Comparison of ENCODE assay signal across 11 cellular contexts in the genomic region with DNA sequence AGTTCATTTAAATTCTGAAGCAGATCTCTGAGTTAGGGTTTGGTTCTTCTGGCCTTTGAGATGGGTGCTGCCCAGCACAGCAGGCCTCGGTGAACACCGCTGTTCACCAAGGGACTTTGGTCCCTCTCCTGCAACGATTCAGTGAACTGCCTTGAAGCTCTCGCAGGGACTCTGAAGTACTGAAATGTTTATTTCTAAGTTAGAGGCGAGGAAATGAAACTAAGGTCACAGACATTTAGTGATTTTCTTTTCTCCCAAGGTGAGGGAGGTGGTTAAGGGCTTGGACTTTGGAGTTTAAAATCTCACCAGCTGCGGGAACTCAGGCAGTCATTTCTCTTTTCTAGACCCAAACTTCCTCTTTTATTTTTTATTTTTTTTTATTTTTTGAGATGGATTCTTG. TPM values are rescaled to one million over a fixed set of nuclear protein-coding genes. Genes with fewer than 3 reads are reported as not detected.
A peak's percentile ranks its signal among the peaks of the same experiment; 100 is the strongest.
DNase-seq lines count a peak whose midpoint lies in the region; ATAC-seq and FAIRE-seq lines count a peak whose summit lies in the region.
"Had no signal": no experiment of that assay in that cellular context is flagged by ENCODE, and none has a peak within 500 bp of the region (broad histone marks: within the 10 kb centered on the region; RNA-seq: fewer than 3 reads in every experiment).

No MANE protein-coding gene starts in this region.

- peak overlapping the region; percentile 15 to 58 for H3K27ac ChIP-seq in small intestine (ENCODE audit: low read depth in 1 of 2, low read length in 1 of 2)

- in situ Hi-C loops in KBM-7 (cut with MboI; ENCODE audit: low pct_unique_long_range_greater_than_20kb, low sequenced_read_pairs) = no loop called here

- no peak overlapping the region for H3K4me3 Mint-ChIP-seq in natural killer cell treated with Interleukin-12 subunit alpha and Interleukin-12 subunit beta and Interleukin-15 and Interleukin-18, amount 100 ng/mL, for 72 hours

- whole genome bisulfite sequencing in small intestine, 3 donors = 18 to 47% (median 27%) methylated on average over 6 of the region's 6 CpGs

- H3K4me3 ChIP-seq in small intestine (ENCODE audit: low read depth in 1 of 2, low read length in 2 of 2) = no peak overlapping the region
- H3K4me3 ChIP-seq: lung had no signal

- H3K36me3 Mint-ChIP-seq in natural killer cell treated with Interleukin-12 subunit alpha and Interleukin-12 subunit beta and Interleukin-15 and Interleukin-18, amount 100 ng/mL, for 72 hours = no peaks in the 10 kb centered on the region

- H3K4me1 ChIP-seq in small intestine (ENCODE audit: control insufficient read depth in 2 of 2, insufficient read depth in 1 of 2, low read depth in 1 of 2, low read length in 1 of 2) = no peaks in the 10 kb centered on the region

- DNase-seq in GM19238 (ENCODE audit: insufficient read length, low spot score) (peak; percentile 30), KBM-7 (peak; percentile 49), small intestine (peak; percentile 90), cortex of kidney (lab: John Stamatoyannopoulos, UW) (no peak), AG08395 (ENCODE audit: low spot score) (no peak), Kasumi-1 (lab: John Stamatoyannopoulos, UW) (no peak)
- no peak for DNase-seq in natural killer cell treated with Interleukin-12 subunit alpha and Interleukin-12 subunit beta and Interleukin-15 and Interleukin-18, amount 100 ng/mL, for 72 hours (ENCODE audit: low spot score)
- DNase-seq: activated naive CD4-positive, alpha-beta T cell; NCI-H1092 treated with DMSO at 0.1 percent for 48 hours had no signal

- peaks cover 21 to 28% of the 10 kb centered on the region in 2 donors for H3K4me1 Mint-ChIP-seq in natural killer cell treated with Interleukin-12 subunit alpha and Interleukin-12 subunit beta and Interleukin-15 and Interleukin-18, amount 100 ng/mL, for 72 hours (ENCODE audit: low read depth in 2 of 2)

- H3K36me3 ChIP-seq in small intestine (ENCODE audit: control insufficient read depth in 2 of 2, insufficient read depth in 2 of 2, low read length in 2 of 2) = no peaks in the 10 kb centered on the region

- peak; percentile 90 for ATAC-seq in HG02759 (IDR thresholded peaks at IDR 0.05; ENCODE audit: unreplicated experiment)
- ATAC-seq in natural killer cell treated with Interleukin-12 subunit alpha and Interleukin-12 subunit beta and Interleukin-15 and Interleukin-18, amount 100 ng/mL, for 72 hours = no peak

- no peaks in the 10 kb centered on the region for H3K27me3 Mint-ChIP-seq in natural killer cell treated with Interleukin-12 subunit alpha and Interleukin-12 subunit beta and Interleukin-15 and Interleukin-18, amount 100 ng/mL, for 72 hours

- H3K27ac Mint-ChIP-seq in natural killer cell treated with Interleukin-12 subunit alpha and Interleukin-12 subunit beta and Interleukin-15 and Interleukin-18, amount 100 ng/mL, for 72 hours = peak overlapping the region in 1 of 2 donors; percentile 73

- FAIRE-seq in small intestine (lab: Jason Lieb, UNC) = no peak

- no peaks in the 10 kb centered on the region for H3K9me3 ChIP-seq in small intestine (ENCODE audit: control insufficient read depth, low read depth)

- no peaks in the 10 kb centered on the region for H3K27me3 ChIP-seq in small intestine (ENCODE audit: control insufficient read depth in 2 of 2, insufficient read depth in 2 of 2, low read length in 2 of 2)

- H3K9me3 Mint-ChIP-seq in natural killer cell treated with Interleukin-12 subunit alpha and Interleukin-12 subunit beta and Interleukin-15 and Interleukin-18, amount 100 ng/mL, for 72 hours = no peaks in the 10 kb centered on the region

RNA-seq across cellular contexts. Expression of a gene that starts 26.2 kb away (rescaled TPM):
- polyA plus RNA-seq in small intestine = 1 to 10 TPM; 1.8 to 6.6 (median 2.2) TPM
- total RNA-seq in natural killer cell treated with Interleukin-12 subunit alpha and Interleukin-12 subunit beta and Interleukin-15 and Interleukin-18, amount 100 ng/mL, for 72 hours = 10 to 100 TPM; 24.2 to 37.4 TPM

Comparison
In these comparisons a context has a peak if more than half of its experiments do, and no peak if none do; other contexts are left out.
1. DNase-seq: peak in GM19238 (single experiment), KBM-7 (single experiment) and small intestine (single experiment); none in cortex of kidney (single experiment), AG08395 (single experiment), Kasumi-1 (0 of 2) and natural killer cell treated with Interleukin-12 subunit alpha and Interleukin-12 subunit beta and Interleukin-15 and Interleukin-18, amount 100 ng/mL, for 72 hours (single experiment).